Comparison of ENCODE assay signal across 1 cellular context in the genomic region with DNA sequence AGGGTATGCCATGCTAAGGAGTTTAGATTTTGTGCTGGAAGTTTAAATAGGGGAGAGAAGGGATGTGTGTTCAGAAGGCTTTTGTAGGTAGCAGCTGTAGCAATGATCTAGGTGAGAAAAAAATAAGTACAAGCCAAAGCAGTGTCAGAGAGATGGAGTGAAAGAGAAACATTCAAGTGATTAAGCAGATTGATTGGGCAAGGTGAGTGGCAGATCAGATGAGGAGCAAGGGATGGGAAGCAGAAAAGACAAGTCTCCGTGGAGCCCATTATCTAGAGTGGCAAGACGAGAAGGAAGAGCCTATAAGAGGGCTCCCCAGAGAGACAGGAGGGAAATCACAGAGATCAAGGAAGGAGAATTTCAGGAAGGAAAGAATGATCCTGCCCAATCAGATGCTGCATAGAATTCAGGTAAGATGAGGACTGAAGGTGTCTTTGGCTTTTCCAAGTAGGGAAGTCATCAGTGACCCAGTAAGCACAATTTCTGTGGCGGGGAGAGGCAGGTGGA.
TF ChIP-seq lines count a peak whose summit lies in the region.

No MANE protein-coding gene starts in this region.

TF ChIP-seq in WTC11, 78 proteins besides CTCF, POLR2A, EP300 and RAD21 (continued from another document):
- TF ChIP-seq, protein P1, sequence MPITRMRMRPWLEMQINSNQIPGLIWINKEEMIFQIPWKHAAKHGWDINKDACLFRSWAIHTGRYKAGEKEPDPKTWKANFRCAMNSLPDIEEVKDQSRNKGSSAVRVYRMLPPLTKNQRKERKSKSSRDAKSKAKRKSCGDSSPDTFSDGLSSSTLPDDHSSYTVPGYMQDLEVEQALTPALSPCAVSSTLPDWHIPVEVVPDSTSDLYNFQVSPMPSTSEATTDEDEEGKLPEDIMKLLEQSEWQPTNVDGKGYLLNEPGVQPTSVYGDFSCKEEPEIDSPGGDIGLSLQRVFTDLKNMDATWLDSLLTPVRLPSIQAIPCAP (CRISPR knock-in tag; IDR thresholded peaks at IDR 0.05): no peak
- TF ChIP-seq, protein P2, sequence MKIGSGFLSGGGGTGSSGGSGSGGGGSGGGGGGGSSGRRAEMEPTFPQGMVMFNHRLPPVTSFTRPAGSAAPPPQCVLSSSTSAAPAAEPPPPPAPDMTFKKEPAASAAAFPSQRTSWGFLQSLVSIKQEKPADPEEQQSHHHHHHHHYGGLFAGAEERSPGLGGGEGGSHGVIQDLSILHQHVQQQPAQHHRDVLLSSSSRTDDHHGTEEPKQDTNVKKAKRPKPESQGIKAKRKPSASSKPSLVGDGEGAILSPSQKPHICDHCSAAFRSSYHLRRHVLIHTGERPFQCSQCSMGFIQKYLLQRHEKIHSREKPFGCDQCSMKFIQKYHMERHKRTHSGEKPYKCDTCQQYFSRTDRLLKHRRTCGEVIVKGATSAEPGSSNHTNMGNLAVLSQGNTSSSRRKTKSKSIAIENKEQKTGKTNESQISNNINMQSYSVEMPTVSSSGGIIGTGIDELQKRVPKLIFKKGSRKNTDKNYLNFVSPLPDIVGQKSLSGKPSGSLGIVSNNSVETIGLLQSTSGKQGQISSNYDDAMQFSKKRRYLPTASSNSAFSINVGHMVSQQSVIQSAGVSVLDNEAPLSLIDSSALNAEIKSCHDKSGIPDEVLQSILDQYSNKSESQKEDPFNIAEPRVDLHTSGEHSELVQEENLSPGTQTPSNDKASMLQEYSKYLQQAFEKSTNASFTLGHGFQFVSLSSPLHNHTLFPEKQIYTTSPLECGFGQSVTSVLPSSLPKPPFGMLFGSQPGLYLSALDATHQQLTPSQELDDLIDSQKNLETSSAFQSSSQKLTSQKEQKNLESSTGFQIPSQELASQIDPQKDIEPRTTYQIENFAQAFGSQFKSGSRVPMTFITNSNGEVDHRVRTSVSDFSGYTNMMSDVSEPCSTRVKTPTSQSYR (CRISPR knock-in tag; IDR thresholded peaks at IDR 0.05): no peak
- TF ChIP-seq CREB1 (CRISPR knock-in tag; IDR thresholded peaks at IDR 0.05) (no peak), SMAD4 (CRISPR knock-in tag; IDR thresholded peaks at IDR 0.05) (no peak)
